13 cellular contexts compared by ENCODE assay signal in genomic region chr13:42001580-42001979, GRCh38. TPM values are rescaled to one million over a fixed set of nuclear protein-coding genes. Genes with fewer than 3 reads are reported as not detected.
DNase-seq lines count a peak whose midpoint lies in the region; ATAC-seq and TF ChIP-seq lines count a peak whose summit lies in the region.
"Had no signal": no experiment of that assay in that cellular context is flagged by ENCODE, and none has a peak within 500 bp of the region (broad histone marks: within the 10 kb centered on the region; RNA-seq: fewer than 3 reads in every experiment).

No MANE protein-coding gene starts in this region.

- no peak overlapping the region for H3K4me3 ChIP-seq in PC-3 (ENCODE audit: low read length)
- peak overlapping the region; percentile 26 for H3K4me3 ChIP-seq in osteoblast (ENCODE audit: insufficient read depth, low read length)
- no peak overlapping the region for H3K4me3 ChIP-seq in A673 (ENCODE audit: low read depth, low read length, poor library complexity, severe bottlenecking)

- no peaks in the 10 kb centered on the region for H3K27me3 ChIP-seq in PC-3 (ENCODE audit: low read length)
- peaks cover 4% of the 10 kb centered on the region for H3K27me3 ChIP-seq in osteoblast (ENCODE audit: insufficient read depth, low read length)
- H3K27me3 ChIP-seq in A673 (replicated peaks; ENCODE audit: insufficient read depth, low read depth, low read length, poor library complexity), result peaks cover 6% of the 10 kb centered on the region

- BruUV-seq in PC-3 (replicated peaks; lab: Mats Ljungman, UMichigan) (no TSS peak), A673 (replicated peaks; lab: Mats Ljungman, UMichigan) (no TSS peak)

- POLR2A ChIA-PET in PC-3 (lab: Charles Lee; ENCODE audit: unreplicated experiment), result interaction anchor here (0.6 kb wide), 1 partner anchor 22 kb away, joined by 4 read pairs; no protein-coding TSS in a partner anchor
- POLR2A ChIA-PET in A673 (lab: Charles Lee; ENCODE audit: low non-redundant PET), result no interaction called here

- no peak overlapping the region for H3K27ac ChIP-seq in PC-3 (ENCODE audit: low read length)
- peak overlapping the region; percentile 33 for H3K27ac ChIP-seq in osteoblast (ENCODE audit: low read depth, low read length)
- H3K27ac ChIP-seq in A673 (ENCODE audit: low read depth, low read length, poor library complexity, severe bottlenecking), result no peak overlapping the region

- H3K9me3 ChIP-seq in PC-3 (ENCODE audit: low read length) (no peaks in the 10 kb centered on the region), osteoblast (ENCODE audit: low read depth, low read length) (no peaks in the 10 kb centered on the region), A673 (ENCODE audit: low read depth, low read length, poor library complexity, severe bottlenecking) (no peaks in the 10 kb centered on the region)

- no peak overlapping the region for H3K4me2 ChIP-seq in PC-3 (ENCODE audit: low read length)
- peak overlapping the region; percentile 67 for H3K4me2 ChIP-seq in osteoblast (ENCODE audit: insufficient read depth, low read length)

- no peaks in the 10 kb centered on the region for H3F3A ChIP-seq in PC-3 (ENCODE audit: low read length, unreplicated experiment)

- H3K9ac ChIP-seq in PC-3 (ENCODE audit: low read length), result no peak overlapping the region

- CTCF ChIA-PET in PC-3 (lab: Charles Lee), result no interaction called here
- CTCF ChIA-PET in A673 (lab: Charles Lee), result no interaction called here

- H3K9me2 ChIP-seq in PC-3 (replicated peaks; ENCODE audit: low read length), result no peaks in the 10 kb centered on the region

- H3K36me3 ChIP-seq in PC-3 (ENCODE audit: low read depth, low read length) (no peaks in the 10 kb centered on the region), osteoblast (ENCODE audit: insufficient read depth, low read length) (no peaks in the 10 kb centered on the region), A673 (ENCODE audit: insufficient read depth, low read length, poor library complexity, severe bottlenecking) (no peaks in the 10 kb centered on the region)

- no peaks in the 10 kb centered on the region; the same call in 1 of the 2 replicates for H3K4me1 ChIP-seq in PC-3 (ENCODE audit: insufficient read depth, low read length)
- H3K4me1 ChIP-seq in osteoblast (ENCODE audit: insufficient read depth, low read length), result peaks cover 13% of the 10 kb centered on the region
- H3K4me1 ChIP-seq in A673 (ENCODE audit: insufficient read depth, low read length, poor library complexity, severe bottlenecking), result no peaks in the 10 kb centered on the region

- H2AFZ ChIP-seq in PC-3 (ENCODE audit: low read length), result peak overlapping the region; percentile 30; the same call in 1 of the 2 replicates
- peak overlapping the region; percentile 73 for H2AFZ ChIP-seq in osteoblast (ENCODE audit: low read length)

- no peaks in the 10 kb centered on the region for H3K79me2 ChIP-seq in PC-3 (ENCODE audit: low read length)
- H3K79me2 ChIP-seq in osteoblast (ENCODE audit: insufficient read depth, low read length), result no peaks in the 10 kb centered on the region

- peak; percentile 61 for ATAC-seq in PC-3
- ATAC-seq in GM21515 (IDR thresholded peaks at IDR 0.05; ENCODE audit: unreplicated experiment), result no peak
- ATAC-seq: esophagus mucosa, HCT116 had no signal

- intact Hi-C loops in PC-3 (cut with micrococcal nuclease), result no loop called here
- intact Hi-C loops in A673 (cut with micrococcal nuclease; ENCODE audit: unreplicated experiment), result no loop called here

- no peak for TF ChIP-seq CTCF in PC-3 (conservative IDR thresholded peaks at IDR 0.05; ENCODE audit: low read depth, low read length)
- TF ChIP-seq CTCF in osteoblast (IDR thresholded peaks at IDR 0.05; ENCODE audit: extremely low read depth, low read depth, low read length), result no peak
- no peak for TF ChIP-seq CTCF in A673 (conservative IDR thresholded peaks at IDR 0.05; ENCODE audit: low read depth, low read length)

- H4K20me1 ChIP-seq in PC-3 (ENCODE audit: low read length) (no peaks in the 10 kb centered on the region), osteoblast (ENCODE audit: insufficient read depth, low read length) (no peaks in the 10 kb centered on the region)

- DNase-seq in ELR (ENCODE audit: low read depth), result peak; percentile 70
- DNase-seq in PC-3, result peak; percentile 44
- DNase-seq in fibroblast of gingiva (ENCODE audit: low read depth), result peak; percentile 58
- DNase-seq in osteoblast (ENCODE audit: insufficient read length, low spot score, missing footprints), result peak; percentile 95
- no peak for DNase-seq in iPS-NIHi11 (ENCODE audit: low spot score)
- no peak for DNase-seq in A673 (ENCODE audit: low spot score)
- DNase-seq in stimulated activated CD4-positive, alpha-beta T cell treated with anti-CD3 and anti-CD28 coated beads, Interleukin-4, amount 100 ng/mL, for 1 hour, result no peak
- DNase-seq: activated naive CD8-positive, alpha-beta T cell treated with anti-CD3 and anti-CD28 coated beads for 36 hours; DMS79 treated with DMSO at 0.1 percent for 48 hours; NCI-H2081 had no signal

RNA-seq across cellular contexts. Expression of gene VWA8, which starts 40.7 kb away (rescaled TPM):
- total RNA-seq in PC-3 (2014; rRNA removed) (10.0 and 12.2 TPM in 2 replicates), osteoblast (21.4 and 23.0 TPM in 2 replicates), A673 (2021) (18.5 and 20.3 TPM in 2 replicates)

RNA-seq across cellular contexts. Expression of gene DGKH, which starts 46.9 kb away (rescaled TPM):
- total RNA-seq in PC-3 (2014; rRNA removed) (4.5 and 5.9 TPM in 2 replicates), osteoblast (8.7 and 11.8 TPM in 2 replicates), A673 (2021) (13.1 and 13.8 TPM in 2 replicates)

Comparison
In these comparisons a context has a peak if more than half of its experiments do, and no peak if none do; other contexts are left out.
1. DNase-seq: peak in ELR (single experiment), PC-3 (single experiment), fibroblast of gingiva (single experiment) and osteoblast (single experiment); none in iPS-NIHi11 (single experiment), A673 (single experiment) and stimulated activated CD4-positive, alpha-beta T cell treated with anti-CD3 and anti-CD28 coated beads, Interleukin-4, amount 100 ng/mL, for 1 hour (single experiment).